16 cellular contexts compared by ENCODE assay signal in genomic region chr5:160029540-160030139, GRCh38. TPM values are rescaled to one million over a fixed set of nuclear protein-coding genes. Genes with fewer than 3 reads are reported as not detected.
DNase-seq lines count a peak whose midpoint lies in the region; ATAC-seq and TF ChIP-seq lines count a peak whose summit lies in the region.
"Had no signal": no experiment of that assay in that cellular context is flagged by ENCODE, and none has a peak within 500 bp of the region (broad histone marks: within the 10 kb centered on the region; RNA-seq: fewer than 3 reads in every experiment).

No MANE protein-coding gene starts in this region.

- intact Hi-C loops in posterior vena cava (cut with DNase I): loop anchor here in 1 of 2 donors (10.0 kb wide), 1 partner anchor 365 kb away; no protein-coding TSS in a partner anchor

- peak overlapping the region; percentile 71 to 88 for H3K27ac Mint-ChIP-seq in stimulated activated naive CD8-positive, alpha-beta T cell treated with anti-CD3 and anti-CD28 coated beads, Interleukin-15, amount 100 ng/mL, for 72 hours
- H3K27ac Mint-ChIP-seq in effector memory CD8-positive, alpha-beta T cell: peak overlapping the region; percentile 9 to 41
- peak overlapping the region; percentile 9 to 92 (median 86) for H3K27ac Mint-ChIP-seq in nephron

- peaks cover 33% of the 10 kb centered on the region for H3K36me3 Mint-ChIP-seq in effector memory CD8-positive, alpha-beta T cell (ENCODE audit: insufficient read depth)
- H3K36me3 Mint-ChIP-seq in nephron (ENCODE audit: low read depth): peaks cover 47% of the 10 kb centered on the region

- no peaks in the 10 kb centered on the region for H3K9me3 Mint-ChIP-seq in stimulated activated naive CD8-positive, alpha-beta T cell treated with anti-CD3 and anti-CD28 coated beads, Interleukin-15, amount 100 ng/mL, for 72 hours
- H3K9me3 Mint-ChIP-seq in effector memory CD8-positive, alpha-beta T cell: no peaks in the 10 kb centered on the region
- H3K9me3 Mint-ChIP-seq in nephron: no peaks in the 10 kb centered on the region

- no peak overlapping the region for H3K4me3 Mint-ChIP-seq in stimulated activated naive CD8-positive, alpha-beta T cell treated with anti-CD3 and anti-CD28 coated beads, Interleukin-15, amount 100 ng/mL, for 72 hours
- no peak overlapping the region for H3K4me3 Mint-ChIP-seq in effector memory CD8-positive, alpha-beta T cell
- H3K4me3 Mint-ChIP-seq in nephron: no peak overlapping the region

- no peak for ATAC-seq in stimulated activated naive CD8-positive, alpha-beta T cell treated with anti-CD3 and anti-CD28 coated beads, Interleukin-15, amount 100 ng/mL, for 72 hours
- no peak for ATAC-seq in stimulated activated naive CD8-positive, alpha-beta T cell treated with anti-CD3 and anti-CD28 coated beads, Interleukin-15, Interleukin-2, amounts not matched to agents 100 U/mL and 50 U/mL, for 24 hours
- no peak for ATAC-seq in effector memory CD8-positive, alpha-beta T cell (replicated peaks)
- no peak for ATAC-seq in HG03159 (IDR thresholded peaks at IDR 0.05; ENCODE audit: unreplicated experiment)
- ATAC-seq: GM12878 had no signal

- no peaks in the 10 kb centered on the region for H3K27me3 Mint-ChIP-seq in stimulated activated naive CD8-positive, alpha-beta T cell treated with anti-CD3 and anti-CD28 coated beads, Interleukin-15, amount 100 ng/mL, for 72 hours
- no peaks in the 10 kb centered on the region for H3K27me3 Mint-ChIP-seq in effector memory CD8-positive, alpha-beta T cell
- no peaks in the 10 kb centered on the region for H3K27me3 Mint-ChIP-seq in nephron (ENCODE audit: low read depth)

- H3K4me1 Mint-ChIP-seq in stimulated activated naive CD8-positive, alpha-beta T cell treated with anti-CD3 and anti-CD28 coated beads, Interleukin-15, amount 100 ng/mL, for 72 hours: peaks cover 11% of the 10 kb centered on the region
- H3K4me1 Mint-ChIP-seq in effector memory CD8-positive, alpha-beta T cell (ENCODE audit: low read depth in 2 of 2): peaks cover 9 to 36% of the 10 kb centered on the region in 2 donors
- peaks cover 16% of the 10 kb centered on the region for H3K4me1 Mint-ChIP-seq in nephron

- DNase-seq in stimulated activated naive CD8-positive, alpha-beta T cell treated with anti-CD3 and anti-CD28 coated beads, Interleukin-15, amount 100 ng/mL, for 72 hours: no peak
- DNase-seq in stimulated activated naive CD8-positive, alpha-beta T cell treated with anti-CD3 and anti-CD28 coated beads, Interleukin-15, Interleukin-2, amounts not matched to agents 100 U/mL and 50 U/mL, for 24 hours: no peak
- no peak for DNase-seq in effector memory CD8-positive, alpha-beta T cell
- DNase-seq in posterior vena cava (ENCODE audit: low spot score) (no peak), dedifferentiated amniotic fluid mesenchymal stem cell (ENCODE audit: extremely low spot score) (no peak), NCI-H226 (no peak)
- DNase-seq: DMS 273 treated with DMSO at 0.1 percent for 48 hours, GDM1, GOT3, MG63, NCI-H1092 treated with DMSO at 0.1 percent for 48 hours, NCI-H524, Right ventricle myocardium superior had no signal

- TF ChIP-seq CTCF in nephron (IDR thresholded peaks at IDR 0.05; ENCODE audit: unreplicated experiment in 3 of 3): no peak

RNA-seq across cellular contexts. Expression of gene TTC1, which starts 20.7 kb away (rescaled TPM):
- 10 to 100 TPM; 41.9 to 42.2 TPM for total RNA-seq in posterior vena cava

Comparison
In these comparisons a context has a peak if more than half of its experiments do, and no peak if none do; other contexts are left out.
1. H3K27ac Mint-ChIP-seq: peak in every context shown above with its lines; median percentile 86 in nephron; 80 in stimulated activated naive CD8-positive, alpha-beta T cell treated with anti-CD3 and anti-CD28 coated beads, Interleukin-15, amount 100 ng/mL, for 72 hours; 25 in effector memory CD8-positive, alpha-beta T cell.